ENCODE assay signal across 9 cellular contexts in the genomic region with DNA sequence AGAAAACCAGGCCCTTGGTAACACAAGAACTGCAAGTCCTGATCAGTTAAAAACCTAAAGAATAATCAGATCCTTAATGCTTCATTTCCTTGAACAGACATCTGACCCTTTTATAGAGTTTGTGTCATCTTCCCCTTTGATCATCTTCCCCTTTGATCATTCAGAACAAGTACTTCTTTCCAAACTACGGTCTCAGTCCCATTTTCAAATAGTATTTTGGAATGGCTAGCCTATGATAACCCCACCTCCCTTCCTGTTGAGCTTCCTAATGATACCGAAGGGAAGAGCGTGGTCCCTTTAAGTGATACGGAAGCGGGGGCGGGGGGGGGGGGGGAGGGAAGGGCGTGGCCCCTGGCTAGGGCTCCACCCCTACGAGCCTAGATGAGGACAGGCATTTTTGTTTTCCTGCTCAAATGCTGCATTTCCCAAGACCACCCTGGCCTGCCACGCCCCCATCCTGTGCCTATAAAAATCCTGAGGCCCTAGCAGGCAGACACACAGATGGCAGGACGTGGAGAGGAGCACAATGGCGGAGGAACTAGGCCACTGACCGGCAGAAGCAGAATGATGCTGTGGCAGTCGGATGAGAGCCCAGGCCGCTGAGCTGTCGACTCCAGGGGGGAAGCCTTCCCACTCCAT. TPM values are rescaled to one million over a fixed set of nuclear protein-coding genes. Genes with fewer than 3 reads are reported as not detected.
DNase-seq lines count a peak whose midpoint lies in the region; TF ChIP-seq lines count a peak whose summit lies in the region.
"Had no signal": no experiment of that assay in that cellular context is flagged by ENCODE, and none has a peak within 500 bp of the region (broad histone marks: within the 10 kb centered on the region; RNA-seq: fewer than 3 reads in every experiment).

No MANE protein-coding gene starts in this region.

- peak overlapping the region; percentile 8 for H2AK5ac ChIP-seq in neuronal stem cell (ENCODE audit: low read depth, low read length)

- H4K91ac ChIP-seq in neuronal stem cell (ENCODE audit: low read depth, low read length, poor library complexity): no peak overlapping the region

- H3K9me3 ChIP-seq in neuronal stem cell (replicated peaks in 1 of 2; ENCODE audit: control insufficient read depth in 2 of 2, insufficient read depth in 1 of 2, low read depth in 1 of 2, low read length in 2 of 2): no peaks in the 10 kb centered on the region
- no peaks in the 10 kb centered on the region for H3K9me3 ChIP-seq in prostate gland

- H2AFZ ChIP-seq in neuronal stem cell (ENCODE audit: low read length): no peak overlapping the region

- H3K4me3 ChIP-seq in choroid plexus epithelial cell (ENCODE audit: low read depth, low read length) (no peak overlapping the region), neuronal stem cell (ENCODE audit: low read length in 2 of 2) (no peak overlapping the region), prostate gland (no peak overlapping the region)

- no peak overlapping the region for H2BK120ac ChIP-seq in neuronal stem cell (ENCODE audit: low read depth, low read length)

- TF ChIP-seq POLR2A in prostate gland (IDR thresholded peaks at IDR 0.05): no peak

- H3K9me3 Mint-ChIP-seq in Calu3 (ENCODE audit: low read depth, unreplicated experiment): no peaks in the 10 kb centered on the region

- H2BK12ac ChIP-seq in neuronal stem cell (ENCODE audit: low read length): no peak overlapping the region

- no peak overlapping the region for H3K14ac ChIP-seq in neuronal stem cell (ENCODE audit: low read length)

- DNase-seq in GM03348 (ENCODE audit: low spot score) (peak; percentile 68), NCI-H748 (lab: John Stamatoyannopoulos, UW; ENCODE audit: unreplicated experiment) (peak; percentile 72), choroid plexus epithelial cell (ENCODE audit: low read depth) (peak; percentile 61), neuronal stem cell (ENCODE audit: low spot score) (no peak), activated gamma-delta T cell (lab: John Stamatoyannopoulos, UW) (no peak), prostate gland (ENCODE audit: low spot score) (no peak), Calu3 (no peak)
- DNase-seq: head of caudate nucleus had no signal

- H3K4me1 ChIP-seq in neuronal stem cell (ENCODE audit: control insufficient read depth in 2 of 2, insufficient read depth in 1 of 2, low read depth in 1 of 2, low read length in 2 of 2): peaks cover 8 to 35% of the 10 kb centered on the region in 2 donors
- H3K4me1 ChIP-seq in prostate gland (replicated peaks): no peaks in the 10 kb centered on the region

- CTCF ChIA-PET in Calu3 (lab: Charles Lee): interaction anchor here (0.6 to 0.7 kb wide), 2 partner anchors 90 to 274 kb away, joined by 3 to 4 read pairs; no protein-coding TSS in a partner anchor

- no peaks in the 10 kb centered on the region for H3K4me1 Mint-ChIP-seq in Calu3 (ENCODE audit: low read depth, unreplicated experiment)

- intact Hi-C loops in prostate gland (cut with DNase I) (no loop called here), Calu3 (cut with micrococcal nuclease; ENCODE audit: unreplicated experiment) (no loop called here)

- no peaks in the 10 kb centered on the region for H3K27me3 Mint-ChIP-seq in Calu3 (ENCODE audit: unreplicated experiment)

- no peak overlapping the region for H3K27ac Mint-ChIP-seq in Calu3 (ENCODE audit: unreplicated experiment)

- H3K4me2 ChIP-seq in neuronal stem cell (ENCODE audit: insufficient read depth, low read length, poor library complexity, severe bottlenecking): no peak overlapping the region

- no TSS peak for BruUV-seq in Calu3 (replicated peaks; lab: Mats Ljungman, UMichigan)

- no peak overlapping the region for H3K23ac ChIP-seq in neuronal stem cell (ENCODE audit: low read depth, low read length, poor library complexity)

- peak overlapping the region; percentile 24 for H3K27ac ChIP-seq in neuronal stem cell (replicated peaks; ENCODE audit: low read length)
- no peak overlapping the region for H3K27ac ChIP-seq in prostate gland

- peaks cover 0 to 1% of the 10 kb centered on the region in 2 donors for H3K36me3 ChIP-seq in neuronal stem cell (replicated peaks in 1 of 2; ENCODE audit: control insufficient read depth in 2 of 2, insufficient read depth in 2 of 2, low read length in 2 of 2)
- no peaks in the 10 kb centered on the region for H3K36me3 ChIP-seq in prostate gland

- no peak overlapping the region for H2BK5ac ChIP-seq in neuronal stem cell (ENCODE audit: low read length)

- H2BK15ac ChIP-seq in neuronal stem cell (ENCODE audit: low read length): peak overlapping the region; percentile 40

- H3K36me3 Mint-ChIP-seq in Calu3 (ENCODE audit: insufficient read depth, unreplicated experiment): no peaks in the 10 kb centered on the region

- TF ChIP-seq CTCF in choroid plexus epithelial cell (conservative IDR thresholded peaks at IDR 0.05; ENCODE audit: low read depth, low read length) (no peak), prostate gland (IDR thresholded peaks at IDR 0.05) (no peak), Calu3 (IDR thresholded peaks at IDR 0.05; ENCODE audit: unreplicated experiment) (no peak)

- no peak overlapping the region for H4K8ac ChIP-seq in neuronal stem cell (ENCODE audit: low read depth, low read length)

- no peaks in the 10 kb centered on the region for H3K79me1 ChIP-seq in neuronal stem cell (ENCODE audit: low read depth, low read length)

- no peak overlapping the region for H3K4me3 Mint-ChIP-seq in Calu3 (ENCODE audit: low read depth, unreplicated experiment)

- no peaks in the 10 kb centered on the region for H3K27me3 ChIP-seq in neuronal stem cell (ENCODE audit: control insufficient read depth in 3 of 3, insufficient read depth in 3 of 3, low read depth in 1 of 3, low read length in 3 of 3)
- no peaks in the 10 kb centered on the region for H3K27me3 ChIP-seq in prostate gland (replicated peaks; ENCODE audit: insufficient read depth)

- no peak overlapping the region for H3K9ac ChIP-seq in neuronal stem cell (ENCODE audit: low read depth, low read length, poor library complexity)

- no peak overlapping the region for H3K4ac ChIP-seq in neuronal stem cell (ENCODE audit: low read length)

- peak overlapping the region; percentile 49 for H3K18ac ChIP-seq in neuronal stem cell (ENCODE audit: low read length)

- WGBS in neuronal stem cell (ENCODE audit: extremely low coverage in 2 of 2, insufficient read length in 2 of 2, insufficient replicate concordance in 1 of 2), 2 donors: no CpG with 5 or more reads among the region's 15 CpGs
- WGBS in prostate gland: 52% methylated on average over 15 of the region's 15 CpGs

RNA-seq across cellular contexts. Expression of a gene that starts 24.1 kb away (rescaled TPM):
- polyA plus RNA-seq in neuronal stem cell (2013, experiment 1 of 2): not detected
- not detected for polyA plus RNA-seq in neuronal stem cell (2013, experiment 2 of 2)
- total RNA-seq in prostate gland (1 to 10 TPM in 1 of 2 donors, not detected in 1; 4.0 TPM), Calu3 (2022) (not detected in 2 replicates)
- total RNA-seq: occipital lobe had no signal

Comparison
In these comparisons a context has a peak if more than half of its experiments do, and no peak if none do; other contexts are left out.
1. DNase-seq: peak in GM03348 (single experiment), NCI-H748 (single experiment) and choroid plexus epithelial cell (single experiment); none in neuronal stem cell (single experiment), activated gamma-delta T cell (single experiment), prostate gland (single experiment) and Calu3 (single experiment).